16 cellular contexts compared by ENCODE assay signal in genomic region chr22:25080855-25081254, GRCh38.
"Had no signal": no experiment of that assay in that cellular context is flagged by ENCODE, and none has a peak within 500 bp of the region (broad histone marks: within the 10 kb centered on the region; RNA-seq: fewer than 3 reads in every experiment).

No MANE protein-coding gene starts in this region.

- DNase-seq: amniotic stem cell, NCI-H1092, NCI-H2107, NCI-H226, NCI-H774, Right ventricle myocardium superior had no signal

- H3K9ac ChIP-seq: KMS-11 had no signal

- H3K4me2 ChIP-seq: KMS-11 had no signal

- H3K27me3 ChIP-seq: SJCRH30 had no signal

- H3K4me3 Mint-ChIP-seq: activated CD8-positive, alpha-beta T cell treated with anti-CD3 and anti-CD28 coated beads, Interleukin-2, amount 10 ng/mL, durations not matched to agents 7 days and 5 days; activated naive CD8-positive, alpha-beta T cell treated with anti-CD3 and anti-CD28 coated beads, Interleukin-2, amount 50 U/mL, for 24 hours; activated T-cell treated with anti-CD3 and anti-CD28 coated beads, Interleukin-2, amount 50 U/mL, for 24 hours; activated T-helper 1 cell treated with anti-CD3 and anti-CD28 coated beads, Interleukin-12 subunit alpha, Interleukin-12 subunit beta, Interleukin-2, Interleukin-4 antibody, amounts not matched to agents 30 ng/mL and 10 ng/mL and 1 ng/mL, durations not matched to agents 14 hours and 24 hours and 36 hours; T-helper 1 cell treated with Interleukin-12 subunit alpha and Interleukin-12 subunit beta and Interleukin-4 antibody, amounts not matched to agents 30 μg/mL and 1 μg/mL, for 36 hours; WTC11 had no signal

- H3K4me3 ChIP-seq: SJCRH30 had no signal

- H3K27me3 Mint-ChIP-seq: activated naive CD8-positive, alpha-beta T cell treated with anti-CD3 and anti-CD28 coated beads, Interleukin-2, amount 50 U/mL, for 24 hours; activated T-cell treated with anti-CD3 and anti-CD28 coated beads, Interleukin-2, amount 50 U/mL, for 24 hours had no signal

- H3K9me3 ChIP-seq: SJCRH30 had no signal

- H3K4me1 Mint-ChIP-seq: WTC11 had no signal

- H3K27ac ChIP-seq: KMS-11, SJCRH30 had no signal

- ATAC-seq: activated naive CD4-positive, alpha-beta T cell treated with anti-CD3 and anti-CD28 coated beads, Interleukin-2, amount 50 U/mL, for 72 hours; activated naive CD8-positive, alpha-beta T cell treated with anti-CD3 and anti-CD28 coated beads, Interleukin-2, amount 50 U/mL, for 24 hours; Panc1 had no signal

- H3K9me3 Mint-ChIP-seq: activated naive CD8-positive, alpha-beta T cell treated with anti-CD3 and anti-CD28 coated beads, Interleukin-2, amount 50 U/mL, for 24 hours; activated T-cell treated with anti-CD3 and anti-CD28 coated beads, Interleukin-2, amount 50 U/mL, for 24 hours; activated T-helper 1 cell treated with anti-CD3 and anti-CD28 coated beads, Interleukin-12 subunit alpha, Interleukin-12 subunit beta, Interleukin-2, Interleukin-4 antibody, amounts not matched to agents 30 ng/mL and 10 ng/mL and 1 ng/mL, durations not matched to agents 14 hours and 24 hours and 36 hours; T-helper 1 cell treated with Interleukin-12 subunit alpha and Interleukin-12 subunit beta and Interleukin-4 antibody, amounts not matched to agents 30 μg/mL and 1 μg/mL, for 36 hours; WTC11 had no signal

- H3K36me3 ChIP-seq: SJCRH30 had no signal

- H3K36me3 Mint-ChIP-seq: WTC11 had no signal

- H3K27ac Mint-ChIP-seq: activated CD8-positive, alpha-beta T cell treated with anti-CD3 and anti-CD28 coated beads, Interleukin-2, amount 10 ng/mL, durations not matched to agents 7 days and 5 days; activated naive CD8-positive, alpha-beta T cell treated with anti-CD3 and anti-CD28 coated beads, Interleukin-2, amount 50 U/mL, for 24 hours; activated T-cell treated with anti-CD3 and anti-CD28 coated beads, Interleukin-2, amount 50 U/mL, for 24 hours; T-helper 1 cell treated with Interleukin-12 subunit alpha and Interleukin-12 subunit beta and Interleukin-4 antibody, amounts not matched to agents 30 μg/mL and 1 μg/mL, for 36 hours; WTC11 had no signal
